Comparison of ENCODE assay signal across 28 cellular contexts in the genomic region with DNA sequence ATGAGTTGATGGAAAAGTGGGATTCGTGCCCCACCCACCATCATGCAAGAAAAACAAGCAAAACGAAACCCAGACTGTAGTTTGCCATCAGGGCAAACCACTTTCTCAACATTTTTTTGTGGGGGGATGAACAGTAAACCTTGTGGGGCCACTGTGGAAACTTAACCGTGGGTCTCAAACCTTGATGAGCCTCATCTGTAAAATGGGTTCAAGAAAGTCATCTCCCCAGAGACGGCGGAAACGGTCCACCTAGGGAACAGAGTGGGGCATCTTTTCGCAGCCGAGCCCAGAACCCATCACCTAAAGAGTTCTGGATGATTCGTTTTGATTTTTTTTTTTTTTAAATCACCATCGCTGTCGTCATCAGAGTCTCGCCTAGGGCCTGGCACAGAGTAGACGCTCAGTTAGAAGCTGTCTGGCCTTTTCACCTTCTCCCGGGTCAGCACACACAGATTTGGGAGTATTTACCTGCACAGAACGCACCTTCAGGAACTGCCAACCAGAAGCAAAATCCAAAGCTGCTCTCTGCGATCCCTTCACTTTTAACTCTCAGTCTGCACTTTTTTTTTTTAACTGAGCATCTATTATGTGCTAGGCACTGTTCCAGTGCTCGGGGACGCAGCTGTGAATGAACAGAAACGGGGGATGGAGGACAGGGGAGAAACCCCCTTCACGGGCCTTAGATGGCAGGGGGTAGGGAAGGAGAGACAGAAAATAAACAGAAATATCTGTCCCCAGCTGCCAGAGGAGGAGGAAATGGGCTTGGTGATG.
"Had no signal": no experiment of that assay in that cellular context is flagged by ENCODE, and none has a peak within 500 bp of the region (broad histone marks: within the 10 kb centered on the region; RNA-seq: fewer than 3 reads in every experiment).

No MANE protein-coding gene starts in this region.

- H3K27me3 ChIP-seq: pancreas had no signal

- H3K4me1 ChIP-seq: left lung, lower lobe of right lung, pancreas, prostate gland, sigmoid colon, spleen, suprapubic skin, uterus had no signal

- H3K4me1 Mint-ChIP-seq: immature natural killer cell; naive thymus-derived CD4-positive, alpha-beta T cell; stimulated activated effector memory CD8-positive, alpha-beta T cell treated with anti-CD3 and anti-CD28 coated beads, Interleukin-12 subunit alpha, Interleukin-12 subunit beta, amount 100 ng/mL, for 72 hours had no signal

- H3K27ac ChIP-seq: left lung, lower lobe of right lung, pancreas, prostate gland, sigmoid colon, spleen, suprapubic skin, thoracic aorta, tibial nerve, uterus had no signal

- FAIRE-seq: islet of Langerhans, kidney, pancreas, small intestine had no signal

- H3K4me3 ChIP-seq: left lung, lower lobe of right lung, mucosa of descending colon, pancreas, prostate gland, sigmoid colon, spleen, suprapubic skin, thoracic aorta, tibial nerve, uterus had no signal

- H3K27ac Mint-ChIP-seq: naive thymus-derived CD4-positive, alpha-beta T cell; natural killer cell treated with Interleukin-12 subunit alpha and Interleukin-12 subunit beta and Interleukin-15 and Interleukin-18, amount 100 ng/mL, for 72 hours; stimulated activated effector memory CD8-positive, alpha-beta T cell treated with anti-CD3 and anti-CD28 coated beads, Interleukin-12 subunit alpha, Interleukin-12 subunit beta, amount 100 ng/mL, for 72 hours; stimulated activated naive CD8-positive, alpha-beta T cell treated with anti-CD3 and anti-CD28 coated beads, Interleukin-15, Interleukin-2, amounts not matched to agents 100 ng/mL and 50 ng/mL, for 24 hours; type B pancreatic cell had no signal

- H3K36me3 ChIP-seq: left lung, lower lobe of right lung, pancreas, prostate gland, sigmoid colon, spleen, suprapubic skin, thoracic aorta, tibial nerve, uterus had no signal

- ATAC-seq: left lung; naive thymus-derived CD4-positive, alpha-beta T cell; pancreas; stimulated activated effector memory CD8-positive, alpha-beta T cell treated with anti-CD3 and anti-CD28 coated beads, Interleukin-12 subunit alpha, Interleukin-12 subunit beta, amount 100 ng/mL, for 72 hours had no signal

- H3K4me3 Mint-ChIP-seq: immature natural killer cell; naive thymus-derived CD4-positive, alpha-beta T cell; natural killer cell treated with Interleukin-12 subunit alpha and Interleukin-12 subunit beta and Interleukin-15 and Interleukin-18, amount 100 ng/mL, for 72 hours; stimulated activated effector memory CD8-positive, alpha-beta T cell treated with anti-CD3 and anti-CD28 coated beads, Interleukin-12 subunit alpha, Interleukin-12 subunit beta, amount 100 ng/mL, for 72 hours; stimulated activated naive CD8-positive, alpha-beta T cell treated with anti-CD3 and anti-CD28 coated beads, Interleukin-15, Interleukin-2, amounts not matched to agents 100 ng/mL and 50 ng/mL, for 24 hours; type B pancreatic cell had no signal

- H3K36me3 Mint-ChIP-seq: immature natural killer cell; natural killer cell treated with Interleukin-12 subunit alpha and Interleukin-12 subunit beta and Interleukin-15 and Interleukin-18, amount 100 ng/mL, for 72 hours; stimulated activated effector memory CD8-positive, alpha-beta T cell treated with anti-CD3 and anti-CD28 coated beads, Interleukin-12 subunit alpha, Interleukin-12 subunit beta, amount 100 ng/mL, for 72 hours; type B pancreatic cell had no signal

- H3K9me3 ChIP-seq: lower lobe of right lung, mucosa of descending colon, pancreas, prostate gland, sigmoid colon, suprapubic skin, thoracic aorta, tibial nerve, uterus had no signal

- DNase-seq: hypothalamus; immature natural killer cell; kidney; left colon; left lung; lower lobe of right lung; mammary epithelial cell; midbrain; naive thymus-derived CD4-positive, alpha-beta T cell; pancreas; retina; right cardiac atrium; sigmoid colon; small intestine; spleen; stimulated activated CD4-positive, alpha-beta T cell treated with anti-CD3 and anti-CD28 coated beads, Interleukin-4, amount 100 ng/mL, for 24 hours; stimulated activated naive CD4-positive, alpha-beta T cell; uterus had no signal

- H3K9me3 Mint-ChIP-seq: natural killer cell treated with Interleukin-12 subunit alpha and Interleukin-12 subunit beta and Interleukin-15 and Interleukin-18, amount 100 ng/mL, for 72 hours; stimulated activated naive CD8-positive, alpha-beta T cell treated with anti-CD3 and anti-CD28 coated beads, Interleukin-15, Interleukin-2, amounts not matched to agents 100 ng/mL and 50 ng/mL, for 24 hours; type B pancreatic cell had no signal
